Comparison of ENCODE assay signal across 13 cellular contexts in genomic region chr15:40452296-40453090, GRCh38. TPM values are rescaled to one million over a fixed set of nuclear protein-coding genes. Genes with fewer than 3 reads are reported as not detected.
A peak's percentile ranks its signal among the peaks of the same experiment; 100 is the strongest.
DNase-seq lines count a peak whose midpoint lies in the region; ATAC-seq, FAIRE-seq and TF ChIP-seq lines count a peak whose summit lies in the region.
"Had no signal": no experiment of that assay in that cellular context is flagged by ENCODE, and none has a peak within 500 bp of the region (broad histone marks: within the 10 kb centered on the region; RNA-seq: fewer than 3 reads in every experiment).

No MANE protein-coding gene starts in this region.

- DNase-seq in GM18507 (ENCODE audit: extremely low spot score, insufficient read length, low read depth): no peak
- peak; percentile 40 for DNase-seq in activated CD8-positive, alpha-beta T cell treated with anti-CD3 and anti-CD28 coated beads for 36 hours
- DNase-seq in nephron progenitor cell: no peak
- no peak for DNase-seq in SIG-M5 treated with dmso at 0.1 percent for 504 hours (lab: John Stamatoyannopoulos, UW; ENCODE audit: unreplicated experiment)
- no peak for DNase-seq in central memory CD4-positive, alpha-beta T cell
- no peak for DNase-seq in activated gamma-delta T cell (lab: John Stamatoyannopoulos, UW)
- DNase-seq: anterior cingulate cortex, DMS79, erythroblast, OCI-M1 had no signal

- H3K27ac Mint-ChIP-seq in activated CD8-positive, alpha-beta T cell treated with anti-CD3 and anti-CD28 coated beads for 36 hours: peak overlapping the region; percentile 72
- H3K27ac Mint-ChIP-seq in nephron progenitor cell: peak overlapping the region; percentile 60

- no peak for TF ChIP-seq CTCF in activated CD8-positive, alpha-beta T cell treated with anti-CD3 and anti-CD28 coated beads for 36 hours (IDR thresholded peaks at IDR 0.05)
- no peak for TF ChIP-seq CTCF in nephron progenitor cell (IDR thresholded peaks at IDR 0.05)

- FAIRE-seq in GM18507 (lab: Jason Lieb, UNC): peak; percentile 79
- FAIRE-seq: keratinocyte had no signal

- H3K4me3 Mint-ChIP-seq in activated CD8-positive, alpha-beta T cell treated with anti-CD3 and anti-CD28 coated beads for 36 hours: peak overlapping the region; percentile 11
- no peak overlapping the region for H3K4me3 Mint-ChIP-seq in nephron progenitor cell

- no peaks in the 10 kb centered on the region for H3K9me3 Mint-ChIP-seq in activated CD8-positive, alpha-beta T cell treated with anti-CD3 and anti-CD28 coated beads for 36 hours
- no peaks in the 10 kb centered on the region for H3K9me3 Mint-ChIP-seq in nephron progenitor cell

- intact Hi-C loops in activated CD8-positive, alpha-beta T cell treated with anti-CD3 and anti-CD28 coated beads for 36 hours (cut with micrococcal nuclease): loop anchor here (5.0 kb wide), 1 partner anchor 40 kb away; no protein-coding TSS in a partner anchor

- ATAC-seq in HG02623 (IDR thresholded peaks at IDR 0.05; ENCODE audit: unreplicated experiment) (peak; percentile 41), HG02571 (IDR thresholded peaks at IDR 0.05; ENCODE audit: unreplicated experiment) (no peak)
- ATAC-seq in activated CD8-positive, alpha-beta T cell treated with anti-CD3 and anti-CD28 coated beads for 36 hours: peak; percentile 65

- H3K4me1 Mint-ChIP-seq in activated CD8-positive, alpha-beta T cell treated with anti-CD3 and anti-CD28 coated beads for 36 hours (ENCODE audit: low read depth): peaks cover 78% of the 10 kb centered on the region
- peaks cover 75% of the 10 kb centered on the region for H3K4me1 Mint-ChIP-seq in nephron progenitor cell

- no peaks in the 10 kb centered on the region for H3K27me3 Mint-ChIP-seq in activated CD8-positive, alpha-beta T cell treated with anti-CD3 and anti-CD28 coated beads for 36 hours
- no peaks in the 10 kb centered on the region for H3K27me3 Mint-ChIP-seq in nephron progenitor cell (ENCODE audit: low read depth, poor library complexity)

- CTCF ChIA-PET in activated CD8-positive, alpha-beta T cell treated with anti-CD3 and anti-CD28 coated beads for 36 hours (lab: Charles Lee): interaction anchor here (1.0 to 3.7 kb wide), 7 partner anchors 8 to 143 kb away, joined by 3 to 23 read pairs (median 4); partner anchors contain the start of gene BAHD1

- peaks cover 2% of the 10 kb centered on the region for H3K36me3 Mint-ChIP-seq in activated CD8-positive, alpha-beta T cell treated with anti-CD3 and anti-CD28 coated beads for 36 hours (ENCODE audit: low read depth)
- H3K36me3 Mint-ChIP-seq in nephron progenitor cell (ENCODE audit: low read depth): peaks cover 4% of the 10 kb centered on the region

- POLR2A ChIA-PET in activated CD8-positive, alpha-beta T cell treated with anti-CD3 and anti-CD28 coated beads for 36 hours (lab: Charles Lee): interaction anchor here (0.7 to 6.7 kb wide), 2 partner anchors 11 to 53 kb away, joined by 3 to 55 read pairs; partner anchors contain the start of gene BAHD1

RNA-seq across cellular contexts. Expression of gene BAHD1, which starts 11.7 kb away (rescaled TPM):
- total RNA-seq in activated CD8-positive, alpha-beta T cell treated with anti-CD3 and anti-CD28 coated beads for 36 hours: 10 to 100 TPM; 14.7 to 17.6 TPM

RNA-seq across cellular contexts. Expression of gene CHST14, which starts 18.3 kb away (rescaled TPM):
- total RNA-seq in activated CD8-positive, alpha-beta T cell treated with anti-CD3 and anti-CD28 coated beads for 36 hours: 1 to 10 TPM; 4.3 to 5.1 TPM

RNA-seq across cellular contexts. Expression of gene IVD, which starts 46.9 kb away (rescaled TPM):
- 10 to 100 TPM; 56.9 to 65.0 TPM for total RNA-seq in activated CD8-positive, alpha-beta T cell treated with anti-CD3 and anti-CD28 coated beads for 36 hours
